31 cellular contexts compared by ENCODE assay signal in the genomic region with DNA sequence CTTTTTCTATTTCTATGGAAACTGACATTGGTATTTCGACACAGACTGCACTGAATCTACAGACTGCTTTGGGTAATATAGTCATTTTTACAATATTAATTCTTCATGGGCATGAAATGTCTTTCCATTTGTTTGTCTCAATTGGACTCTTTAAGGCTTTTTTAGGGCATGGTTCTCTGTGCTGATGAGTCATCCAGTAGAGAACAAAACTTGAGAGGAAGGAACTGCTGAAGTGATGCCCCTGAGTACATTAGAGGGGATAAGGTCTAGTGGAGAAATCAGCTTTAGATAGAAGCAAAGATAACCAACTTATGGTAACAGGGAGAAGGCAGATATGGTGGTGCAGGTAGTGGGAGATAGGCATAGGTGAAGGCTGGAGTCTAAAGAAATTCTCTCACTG. TPM values are rescaled to one million over a fixed set of nuclear protein-coding genes. Genes with fewer than 3 reads are reported as not detected.
"Had no signal": no experiment of that assay in that cellular context is flagged by ENCODE, and none has a peak within 500 bp of the region (broad histone marks: within the 10 kb centered on the region; RNA-seq: fewer than 3 reads in every experiment).

No MANE protein-coding gene starts in this region.

- H3K9me3 Mint-ChIP-seq: activated B cell treated with CpG ODN at 0.5 μM for 24 hours; activated CD4-positive, alpha-beta T cell treated with anti-CD3 and anti-CD28 coated beads, Interleukin-2, amount 10 ng/mL, durations not matched to agents 24 days and 14 days; activated naive CD4-positive, alpha-beta T cell treated with anti-CD3 and anti-CD28 coated beads for 36 hours; activated naive CD8-positive, alpha-beta T cell treated with anti-CD3 and anti-CD28 coated beads, Interleukin-2, amount 50 U/mL, for 24 hours; activated T-cell treated with anti-CD3 and anti-CD28 coated beads, Interleukin-2, amount 50 U/mL, for 24 hours; activated T-helper 17 cell treated with anti-CD3 and anti-CD28 coated beads, Interleukin-2, amount 50 U/mL, for 72 hours had no signal

- H3K27ac Mint-ChIP-seq: activated B cell treated with CpG ODN at 0.5 μM for 24 hours; activated CD4-positive, alpha-beta T cell treated with anti-CD3 and anti-CD28 coated beads, Interleukin-2, amount 10 ng/mL, durations not matched to agents 24 days and 14 days; activated CD8-positive, alpha-beta memory T cell treated with anti-CD3 and anti-CD28 coated beads, Interleukin-2, amount 10 ng/mL, durations not matched to agents 7 days and 5 days; activated naive CD4-positive, alpha-beta T cell treated with anti-CD3 and anti-CD28 coated beads for 36 hours; activated naive CD8-positive, alpha-beta T cell treated with anti-CD3 and anti-CD28 coated beads, Interleukin-2, amount 50 U/mL, for 24 hours; activated T-helper 17 cell treated with anti-CD3 and anti-CD28 coated beads, Interleukin-2, amount 50 U/mL, for 72 hours had no signal

- DNase-seq: activated B cell treated with CpG ODN at 0.5 μM for 24 hours; activated CD4-positive, alpha-beta T cell treated with anti-CD3 and anti-CD28 coated beads for 1 hour; activated CD4-positive, alpha-beta T cell treated with anti-CD3 and anti-CD28 coated beads, Interleukin-2, amount 10 ng/mL, durations not matched to agents 24 days and 14 days; activated CD4-positive, alpha-beta T cell treated with anti-CD3 and anti-CD28 coated beads, Interleukin-2, amount 50 U/mL, for 48 hours; activated CD8-positive, alpha-beta memory T cell treated with anti-CD3 and anti-CD28 coated beads, Interleukin-2, amount 10 ng/mL, durations not matched to agents 7 days and 5 days; activated gamma-delta T cell; activated naive CD4-positive, alpha-beta T cell treated with anti-CD3 and anti-CD28 coated beads for 36 hours; activated naive CD8-positive, alpha-beta T cell treated with anti-CD3 and anti-CD28 coated beads, Interleukin-2, amount 50 U/mL, for 24 hours; activated T-cell treated with anti-CD3 and anti-CD28 coated beads, Interleukin-2, amount 50 U/mL, for 24 hours; amniotic stem cell; body of pancreas; central memory CD4-positive, alpha-beta T cell; Kasumi-1; KBM-7; NCI-H1105; NCI-H1436; NCI-H1694 treated with DMSO at 0.1 percent for 48 hours; NCI-H2029 treated with DMSO at 0.1 percent for 48 hours; NCI-H345; NCI-H510A; NCI-H526 treated with DMSO at 0.1 percent for 48 hours; NCI-H82; NK-92 treated with Interleukin-12 subunit alpha and Interleukin-12 subunit beta, amount 100 ng/mL, for 24 hours; Peyer's patch; Right ventricle myocardium superior; SJCRH30; SK-N-SH had no signal

- H3K4me3 Mint-ChIP-seq: activated B cell treated with CpG ODN at 0.5 μM for 24 hours; activated CD4-positive, alpha-beta T cell treated with anti-CD3 and anti-CD28 coated beads, Interleukin-2, amount 10 ng/mL, durations not matched to agents 24 days and 14 days; activated CD8-positive, alpha-beta memory T cell treated with anti-CD3 and anti-CD28 coated beads, Interleukin-2, amount 10 ng/mL, durations not matched to agents 7 days and 5 days; activated naive CD4-positive, alpha-beta T cell treated with anti-CD3 and anti-CD28 coated beads for 36 hours; activated naive CD8-positive, alpha-beta T cell treated with anti-CD3 and anti-CD28 coated beads, Interleukin-2, amount 50 U/mL, for 24 hours; activated T-cell treated with anti-CD3 and anti-CD28 coated beads, Interleukin-2, amount 50 U/mL, for 24 hours; activated T-helper 17 cell treated with anti-CD3 and anti-CD28 coated beads, Interleukin-2, amount 50 U/mL, for 72 hours had no signal

- ATAC-seq: activated CD8-positive, alpha-beta memory T cell treated with anti-CD3 and anti-CD28 coated beads, Interleukin-2, amount 10 ng/mL, durations not matched to agents 7 days and 5 days; activated naive CD8-positive, alpha-beta T cell treated with anti-CD3 and anti-CD28 coated beads, Interleukin-2, amount 50 U/mL, for 24 hours; activated T-helper 17 cell treated with anti-CD3 and anti-CD28 coated beads, Interleukin-2, amount 50 U/mL, for 72 hours; body of pancreas had no signal

- H3K4me1 Mint-ChIP-seq: activated B cell treated with CpG ODN at 0.5 μM for 24 hours; activated CD8-positive, alpha-beta memory T cell treated with anti-CD3 and anti-CD28 coated beads, Interleukin-2, amount 10 ng/mL, durations not matched to agents 7 days and 5 days; activated naive CD8-positive, alpha-beta T cell treated with anti-CD3 and anti-CD28 coated beads, Interleukin-2, amount 50 U/mL, for 24 hours; activated T-helper 17 cell treated with anti-CD3 and anti-CD28 coated beads, Interleukin-2, amount 50 U/mL, for 72 hours had no signal

- FAIRE-seq: bronchial epithelial cell had no signal

- H3K27me3 Mint-ChIP-seq: activated B cell treated with CpG ODN at 0.5 μM for 24 hours; activated CD4-positive, alpha-beta T cell treated with anti-CD3 and anti-CD28 coated beads, Interleukin-2, amount 10 ng/mL, durations not matched to agents 24 days and 14 days; activated CD8-positive, alpha-beta memory T cell treated with anti-CD3 and anti-CD28 coated beads, Interleukin-2, amount 10 ng/mL, durations not matched to agents 7 days and 5 days; activated naive CD8-positive, alpha-beta T cell treated with anti-CD3 and anti-CD28 coated beads, Interleukin-2, amount 50 U/mL, for 24 hours; activated T-cell treated with anti-CD3 and anti-CD28 coated beads, Interleukin-2, amount 50 U/mL, for 24 hours; activated T-helper 17 cell treated with anti-CD3 and anti-CD28 coated beads, Interleukin-2, amount 50 U/mL, for 72 hours had no signal

RNA-seq across cellular contexts. Expression of gene LDHAL6A, which starts 46.0 kb away (rescaled TPM):
- total RNA-seq: activated B cell treated with CpG ODN at 0.5 μM for 24 hours; activated CD4-positive, alpha-beta T cell treated with anti-CD3 and anti-CD28 coated beads, Interleukin-2, amount 10 ng/mL, durations not matched to agents 24 days and 14 days; activated CD8-positive, alpha-beta memory T cell treated with anti-CD3 and anti-CD28 coated beads, Interleukin-2, amount 10 ng/mL, durations not matched to agents 7 days and 5 days; activated T-helper 17 cell treated with anti-CD3 and anti-CD28 coated beads, Interleukin-2, amount 50 U/mL, for 72 hours; ascending aorta; body of pancreas; bronchial epithelial cell; M059J; Peyer's patch; Right ventricle myocardium superior; SJCRH30 had no signal
